13 cellular contexts compared by ENCODE assay signal in the genomic region with DNA sequence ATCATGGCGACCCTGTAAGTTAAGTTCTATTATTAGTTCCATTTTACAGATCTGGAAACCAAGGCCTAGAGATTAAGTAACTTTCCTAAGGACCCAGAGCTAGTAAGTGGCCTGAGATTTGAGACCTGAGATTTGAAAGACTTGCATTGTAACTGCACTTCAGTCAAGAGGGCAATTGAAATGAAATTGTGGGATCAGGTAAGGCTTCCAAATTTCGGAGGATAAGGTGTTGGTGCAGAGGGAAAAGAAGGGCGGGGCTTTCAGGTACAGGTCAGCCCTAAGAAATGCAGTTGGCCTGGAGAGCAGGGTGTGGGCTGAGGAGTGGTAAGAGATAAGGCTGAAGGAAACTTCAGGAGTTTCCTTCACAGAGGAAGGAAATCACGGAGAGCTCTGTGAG. TPM values are rescaled to one million over a fixed set of nuclear protein-coding genes. Genes with fewer than 3 reads are reported as not detected.
A peak's percentile ranks its signal among the peaks of the same experiment; 100 is the strongest.
DNase-seq lines count a peak whose midpoint lies in the region; ATAC-seq and TF ChIP-seq lines count a peak whose summit lies in the region.
"Had no signal": no experiment of that assay in that cellular context is flagged by ENCODE, and none has a peak within 500 bp of the region (broad histone marks: within the 10 kb centered on the region; RNA-seq: fewer than 3 reads in every experiment).

No MANE protein-coding gene starts in this region.

- no peak overlapping the region for H3K4me3 ChIP-seq in breast epithelium
- H3K4me3 ChIP-seq in endodermal cell (ENCODE audit: low read length) = no peak overlapping the region
- H3K4me3 ChIP-seq in mesenchymal stem cell (ENCODE audit: insufficient read depth in 1 of 2, low read depth in 1 of 2, low read length in 2 of 2) = no peak overlapping the region
- H3K4me3 ChIP-seq: SJCRH30, thyroid gland had no signal

- no peak overlapping the region for H3K4me2 ChIP-seq in mesenchymal stem cell (ENCODE audit: low read length, poor library complexity, severe bottlenecking)

- peaks cover 3% of the 10 kb centered on the region for H3K79me1 ChIP-seq in mesenchymal stem cell (replicated peaks; ENCODE audit: low read length, poor library complexity, severe bottlenecking)

- H3K27ac ChIP-seq in breast epithelium (no peak overlapping the region), endodermal cell (ENCODE audit: low read depth, low read length) (no peak overlapping the region), mesenchymal stem cell (ENCODE audit: low read length, poor library complexity, severe bottlenecking) (no peak overlapping the region)
- H3K27ac ChIP-seq: SJCRH30, thyroid gland had no signal

- H2AFZ ChIP-seq in mesenchymal stem cell (ENCODE audit: low read depth, low read length) = no peak overlapping the region

- WGBS in endodermal cell (ENCODE audit: insufficient coverage in 1 of 2, insufficient read length in 1 of 2), 2 experiments = 76 to 90% methylated on average over 4 of the region's 4 CpGs
- WGBS in mesenchymal stem cell = 75% methylated on average over 2 of the region's 4 CpGs

- TF ChIP-seq CTCF in MCF 10A (IDR thresholded peaks at IDR 0.05; ENCODE audit: unreplicated experiment) = no peak
- TF ChIP-seq CTCF in breast epithelium (IDR thresholded peaks at IDR 0.05) = no peak
- no peak for TF ChIP-seq CTCF in endodermal cell (conservative IDR thresholded peaks at IDR 0.05)
- TF ChIP-seq CTCF in type B pancreatic cell (conservative IDR thresholded peaks at IDR 0.05) = no peak

- H2AK5ac ChIP-seq in mesenchymal stem cell (ENCODE audit: low read length, severe bottlenecking) = no peak overlapping the region

- no peaks in the 10 kb centered on the region for H3K36me3 ChIP-seq in breast epithelium
- H3K36me3 ChIP-seq in endodermal cell (ENCODE audit: control insufficient read depth, insufficient read depth, low read length) = peaks cover 20% of the 10 kb centered on the region
- H3K36me3 ChIP-seq in mesenchymal stem cell (ENCODE audit: control insufficient read depth in 1 of 2, insufficient read depth in 2 of 2, low read depth in 1 of 2, low read length in 2 of 2) = no peaks in the 10 kb centered on the region
- H3K36me3 ChIP-seq: thyroid gland had no signal

- H3K4me1 Mint-ChIP-seq in MCF 10A (ENCODE audit: insufficient read depth, unreplicated experiment) (peaks cover 35% of the 10 kb centered on the region), endodermal cell (peaks cover 43% of the 10 kb centered on the region), type B pancreatic cell (ENCODE audit: unreplicated experiment) (peaks cover 36% of the 10 kb centered on the region)

- H3K14ac ChIP-seq in mesenchymal stem cell (ENCODE audit: low read length in 2 of 2) = no peak overlapping the region

- CTCF ChIA-PET in MCF 10A (lab: Yijun Ruan, JAX) = interaction anchor here (0.7 to 1.9 kb wide), 8 partner anchors 23 to 188 kb away, joined by 3 to 11 read pairs (median 6); a partner anchor contains a TSS

- no peak overlapping the region for H2BK120ac ChIP-seq in mesenchymal stem cell (ENCODE audit: low read depth, low read length)

- peak overlapping the region in 1 of 2 experiments; percentile 56 for H3K18ac ChIP-seq in mesenchymal stem cell (ENCODE audit: low read depth in 1 of 2, low read length in 2 of 2)

- H3K23ac ChIP-seq in mesenchymal stem cell (ENCODE audit: low read length in 2 of 2) = no peak overlapping the region

- no peak overlapping the region for H2BK5ac ChIP-seq in mesenchymal stem cell (ENCODE audit: low read depth, low read length, poor library complexity, severe bottlenecking)

- POLR2A ChIA-PET in MCF 10A (lab: Yijun Ruan, JAX) = interaction anchor here (0.7 to 5.4 kb wide), 16 partner anchors 10 to 477 kb away, joined by 3 to 103 read pairs (median 8); a partner anchor contains a TSS

- H3K27me3 ChIP-seq in breast epithelium (no peaks in the 10 kb centered on the region), endodermal cell (ENCODE audit: control insufficient read depth, insufficient read depth, low read length, poor library complexity, severe bottlenecking) (no peaks in the 10 kb centered on the region), mesenchymal stem cell (ENCODE audit: control insufficient read depth in 1 of 2, insufficient read depth in 1 of 2, low read length in 2 of 2) (no peaks in the 10 kb centered on the region)
- H3K27me3 ChIP-seq: SJCRH30, thyroid gland had no signal

- no peak overlapping the region for H2BK15ac ChIP-seq in mesenchymal stem cell (ENCODE audit: low read depth, poor library complexity, severe bottlenecking)

- TF ChIP-seq POLR2A in breast epithelium (IDR thresholded peaks at IDR 0.05) = no peak

- BruUV-seq in MCF 10A (replicated peaks; lab: Mats Ljungman, UMichigan) = no TSS peak

- peak overlapping the region in 1 of 2 experiments; percentile 37 for H2BK12ac ChIP-seq in mesenchymal stem cell (ENCODE audit: low read length in 2 of 2)

- H3K27me3 Mint-ChIP-seq in MCF 10A (ENCODE audit: insufficient read depth, unreplicated experiment) (no peaks in the 10 kb centered on the region), endodermal cell (ENCODE audit: insufficient read depth) (no peaks in the 10 kb centered on the region), type B pancreatic cell (no peaks in the 10 kb centered on the region)

- H3K27ac Mint-ChIP-seq in MCF 10A (ENCODE audit: low read depth, unreplicated experiment) (peak overlapping the region; percentile 92), endodermal cell (peak overlapping the region; percentile 91), type B pancreatic cell (peak overlapping the region; percentile 80)

- H3K9me3 ChIP-seq in breast epithelium (no peaks in the 10 kb centered on the region), endodermal cell (ENCODE audit: control insufficient read depth, low read length) (peaks cover 26% of the 10 kb centered on the region), mesenchymal stem cell (ENCODE audit: control insufficient read depth, low read length) (no peaks in the 10 kb centered on the region)
- H3K9me3 ChIP-seq: SJCRH30, thyroid gland had no signal

- ATAC-seq in GM21717 (IDR thresholded peaks at IDR 0.05; ENCODE audit: unreplicated experiment) (no peak), GM21576 (IDR thresholded peaks at IDR 0.05; ENCODE audit: unreplicated experiment) (no peak)

- H3K9ac ChIP-seq in endodermal cell (ENCODE audit: extremely low read depth, low read length, poor library complexity, severe bottlenecking) (no peak overlapping the region), mesenchymal stem cell (ENCODE audit: low read length) (peak overlapping the region; percentile 56)

- H3K9me3 Mint-ChIP-seq in MCF 10A (ENCODE audit: unreplicated experiment) = no peaks in the 10 kb centered on the region
- peaks cover 13% of the 10 kb centered on the region for H3K9me3 Mint-ChIP-seq in endodermal cell
- H3K9me3 Mint-ChIP-seq in type B pancreatic cell = peaks cover 9% of the 10 kb centered on the region

- H3K4me3 Mint-ChIP-seq in MCF 10A (ENCODE audit: unreplicated experiment) = peak overlapping the region; percentile 11
- peak overlapping the region; percentile 32 for H3K4me3 Mint-ChIP-seq in endodermal cell
- H3K4me3 Mint-ChIP-seq in type B pancreatic cell = peak overlapping the region; percentile 42

- DNase-seq in MCF 10A (ENCODE audit: unreplicated experiment) (peak; percentile 47), breast epithelium (ENCODE audit: low spot score in 2 of 2) (no peak), endodermal cell (no peak), mesenchymal stem cell (no peak), type B pancreatic cell (ENCODE audit: extremely low spot score, unreplicated experiment) (no peak), AML-193 (lab: John Stamatoyannopoulos, UW) (no peak)
- DNase-seq: activated gamma-delta T cell treated with Interleukin-2 at 50 U/mL for 16 hours, foreskin melanocyte, NCI-H1092, SJCRH30, thyroid gland had no signal

- H3K4ac ChIP-seq in mesenchymal stem cell (ENCODE audit: low read depth in 1 of 2, low read length in 2 of 2) = peak overlapping the region in 1 of 2 experiments; percentile 5

- H3K36me3 Mint-ChIP-seq in MCF 10A (ENCODE audit: insufficient read depth, unreplicated experiment) = peaks cover 26% of the 10 kb centered on the region
- peaks cover 17% of the 10 kb centered on the region for H3K36me3 Mint-ChIP-seq in endodermal cell (ENCODE audit: low read depth)
- peaks cover 13% of the 10 kb centered on the region for H3K36me3 Mint-ChIP-seq in type B pancreatic cell

- no peaks in the 10 kb centered on the region for H3K4me1 ChIP-seq in breast epithelium
- H3K4me1 ChIP-seq in endodermal cell (ENCODE audit: control insufficient read depth, insufficient read depth, low read length) = peaks cover 4% of the 10 kb centered on the region
- peaks cover 2% of the 10 kb centered on the region for H3K4me1 ChIP-seq in mesenchymal stem cell (ENCODE audit: control insufficient read depth, insufficient read depth, low read depth, low read length)

- no peak overlapping the region for H4K8ac ChIP-seq in mesenchymal stem cell (ENCODE audit: low read length)

- no peak overlapping the region for H4K91ac ChIP-seq in mesenchymal stem cell (ENCODE audit: low read length)

- intact Hi-C loops in MCF 10A (cut with micrococcal nuclease) (no loop called here), breast epithelium (cut with DNase I; ENCODE audit: low total_unique reads) (no loop called here)

RNA-seq across cellular contexts. Expression of a gene that starts 51.2 kb away (rescaled TPM):
- 142 and 148 TPM in 2 replicates for total RNA-seq in MCF 10A (2022)
- total RNA-seq in breast epithelium = 10 to 100 TPM; 15.4 to 28.2 (median 15.7) TPM
- 100 to 1,000 TPM; 229 to 248 TPM for total RNA-seq in endodermal cell
- 145 TPM for polyA plus RNA-seq in endodermal cell (2013, experiment 1 of 2)
- 127 TPM for polyA plus RNA-seq in endodermal cell (2013, experiment 2 of 2)
- polyA plus RNA-seq in mesenchymal stem cell (2013, experiment 1 of 2) = 35.0 TPM
- polyA plus RNA-seq in mesenchymal stem cell (2013, experiment 2 of 2) = 35.9 TPM
- total RNA-seq in type B pancreatic cell (ENCODE audit: low replicate concordance) = 52.2 and 79.3 TPM in 2 replicates
